ENCODE assay signal across 9 cellular contexts in the genomic region with DNA sequence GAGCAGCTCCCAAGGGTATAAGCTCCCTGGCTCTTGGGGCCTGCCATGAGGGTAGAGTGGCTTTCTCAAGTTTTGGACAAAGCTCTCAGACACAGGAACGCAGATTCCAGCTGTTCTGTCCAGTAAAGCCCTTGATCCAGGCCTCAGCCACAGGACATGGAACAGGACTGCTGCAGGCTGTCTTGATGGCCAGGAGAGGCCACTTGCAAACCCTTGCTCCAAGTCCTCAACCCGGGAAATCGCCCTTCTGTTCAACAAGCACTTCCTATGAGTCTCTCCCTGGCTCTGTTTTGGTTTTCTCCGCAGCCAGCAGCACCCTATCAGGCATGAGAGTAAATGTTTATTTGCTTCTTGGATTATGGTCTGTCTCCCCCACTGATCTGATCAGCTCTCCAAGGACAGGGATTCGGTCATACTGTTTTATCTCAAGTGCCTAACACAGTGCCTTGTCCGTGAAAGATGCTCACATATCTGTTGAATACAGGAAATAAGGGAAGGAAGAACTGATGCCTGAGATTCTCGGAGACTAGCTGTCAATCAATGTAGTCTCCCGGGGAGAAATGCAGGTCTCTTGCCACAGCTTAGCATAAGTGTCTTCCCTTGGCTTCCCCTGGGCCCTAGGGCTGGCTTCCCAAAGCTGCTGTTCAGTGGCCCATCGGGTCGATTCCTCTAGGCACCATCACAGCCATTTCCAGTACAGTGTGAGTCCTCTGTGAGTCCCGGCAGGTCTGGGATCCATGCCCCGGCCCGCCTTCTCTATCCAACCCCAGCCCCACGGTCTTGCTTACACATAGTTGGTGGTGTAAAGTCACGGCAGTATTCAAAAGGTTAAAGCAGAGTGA.
"Had no signal": no experiment of that assay in that cellular context is flagged by ENCODE, and none has a peak within 500 bp of the region (broad histone marks: within the 10 kb centered on the region; RNA-seq: fewer than 3 reads in every experiment).

No MANE protein-coding gene starts in this region.

- ATAC-seq: heart left ventricle; stimulated activated effector memory CD8-positive, alpha-beta T cell treated with anti-CD3 and anti-CD28 coated beads, Interleukin-12 subunit alpha, Interleukin-12 subunit beta, amount 100 ng/mL, for 72 hours had no signal

- H3K4me3 ChIP-seq: heart left ventricle, tibial nerve had no signal

- H3K27me3 ChIP-seq: tibial nerve had no signal

- DNase-seq: activated CD4-positive, alpha-beta memory T cell treated with anti-CD3 and anti-CD28 coated beads, Interleukin-2, amount 10 ng/mL, durations not matched to agents 7 days and 5 days; activated naive CD4-positive, alpha-beta T cell treated with Interleukin-2 at 50 U/mL for 16 hours; heart left ventricle; retina; small intestine; SW 1271; T-helper 9 cell had no signal

- H3K9me3 ChIP-seq: heart left ventricle, tibial nerve had no signal

- H3K36me3 ChIP-seq: heart left ventricle, tibial nerve had no signal

- H3K27ac ChIP-seq: heart left ventricle, tibial nerve had no signal
